17 cellular contexts compared by ENCODE assay signal in the genomic region with DNA sequence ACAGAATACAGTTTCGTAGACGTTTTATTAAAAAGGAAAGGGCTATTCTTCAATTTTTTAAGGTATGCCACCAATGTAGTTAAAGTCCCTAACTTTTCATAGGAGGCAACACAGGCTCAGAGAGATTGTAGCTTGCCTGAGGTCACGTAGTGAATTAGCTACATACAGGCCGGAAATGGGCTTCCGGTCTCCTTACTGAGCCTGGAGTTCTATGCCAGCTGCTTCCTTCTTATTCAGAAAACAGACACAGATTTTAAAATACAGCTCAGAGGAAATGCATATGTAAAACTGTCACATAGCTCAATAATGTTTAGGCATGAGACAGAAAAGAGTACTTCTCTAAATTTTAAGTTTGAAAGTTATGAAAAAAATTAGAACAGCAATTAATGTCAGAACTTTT.
DNase-seq lines count a peak whose midpoint lies in the region; ATAC-seq and TF ChIP-seq lines count a peak whose summit lies in the region.
"Had no signal": no experiment of that assay in that cellular context is flagged by ENCODE, and none has a peak within 500 bp of the region (broad histone marks: within the 10 kb centered on the region; RNA-seq: fewer than 3 reads in every experiment).

No MANE protein-coding gene starts in this region.

- no peak overlapping the region for H3K4me3 ChIP-seq in DND-41 (ENCODE audit: low read depth in 1 of 2, low read length in 2 of 2)
- H3K4me3 ChIP-seq in naive thymus-derived CD4-positive, alpha-beta T cell (ENCODE audit: low read length): no peak overlapping the region
- H3K4me3 ChIP-seq: GM12878, GM23338, K562 had no signal

- H3K27me3 ChIP-seq in DND-41 (ENCODE audit: insufficient read depth, low read length, poor library complexity): no peaks in the 10 kb centered on the region
- no peaks in the 10 kb centered on the region for H3K27me3 ChIP-seq in naive thymus-derived CD4-positive, alpha-beta T cell (ENCODE audit: control insufficient read depth in 2 of 2, insufficient read depth in 2 of 2, low read length in 2 of 2)
- H3K27me3 ChIP-seq: BE2C had no signal

- peaks cover 0 to 7% (median 2%) of the 10 kb centered on the region in 11 donors for H3K9me3 Mint-ChIP-seq in naive thymus-derived CD4-positive, alpha-beta T cell

- no peaks in the 10 kb centered on the region for H3K36me3 ChIP-seq in DND-41 (ENCODE audit: insufficient read depth, low read length)
- H3K36me3 ChIP-seq in naive thymus-derived CD4-positive, alpha-beta T cell (ENCODE audit: control insufficient read depth in 2 of 3, insufficient read depth in 3 of 3, low read length in 3 of 3): no peaks in the 10 kb centered on the region
- H3K36me3 ChIP-seq: BE2C had no signal

- H3K4me1 Mint-ChIP-seq in naive thymus-derived CD4-positive, alpha-beta T cell: no peaks in the 10 kb centered on the region
- H3K4me1 Mint-ChIP-seq: CD4-positive, CD25-positive, alpha-beta regulatory T cell; GM23338 had no signal

- no peak for TF ChIP-seq CTCF in DND-41 (IDR thresholded peaks at IDR 0.05; ENCODE audit: borderline replicate concordance, extremely low read depth, low read length, poor library complexity, severe bottlenecking)

- DNase-seq in DND-41 (no peak), KBM-7 (peak; percentile 72), RPMI8226 (peak; percentile 5), medulla oblongata (ENCODE audit: extremely low spot score) (no peak)
- DNase-seq in naive thymus-derived CD4-positive, alpha-beta T cell: no peak
- DNase-seq: ACHN; BE2C; C1 segment of cervical spinal cord; Caco-2; CD4-positive, CD25-positive, alpha-beta regulatory T cell; HCEC 1CT; IMR-90 had no signal

- peaks cover 0 to 29% (median 12%) of the 10 kb centered on the region in 5 donors for H3K27me3 Mint-ChIP-seq in naive thymus-derived CD4-positive, alpha-beta T cell

- no peak overlapping the region for H3K9ac ChIP-seq in DND-41 (ENCODE audit: low read depth, low read length)

- CTCF ChIA-PET in naive thymus-derived CD4-positive, alpha-beta T cell (lab: Charles Lee): interaction anchor here (0.7 kb wide), 1 partner anchor 123 kb away, joined by 3 read pairs; no protein-coding TSS in a partner anchor

- no peaks in the 10 kb centered on the region for H3K79me2 ChIP-seq in DND-41 (ENCODE audit: insufficient read depth, low read length)

- H3K27ac ChIP-seq in DND-41 (ENCODE audit: low read length): no peak overlapping the region
- no peak overlapping the region for H3K27ac ChIP-seq in naive thymus-derived CD4-positive, alpha-beta T cell (ENCODE audit: low read depth, low read length)
- H3K27ac ChIP-seq: HL-60 had no signal

- H3K4me2 ChIP-seq in DND-41 (ENCODE audit: insufficient read depth, low read length): no peak overlapping the region
- H3K4me2 ChIP-seq: GM23338 had no signal

- H3K36me3 Mint-ChIP-seq in naive thymus-derived CD4-positive, alpha-beta T cell: no peaks in the 10 kb centered on the region
- H3K36me3 Mint-ChIP-seq: CD4-positive, CD25-positive, alpha-beta regulatory T cell had no signal

- H2AFZ ChIP-seq in DND-41 (ENCODE audit: low read depth, low read length): no peak overlapping the region
- H2AFZ ChIP-seq: GM23338 had no signal

- H3K9me3 ChIP-seq in DND-41 (ENCODE audit: insufficient read depth, low read length, severe bottlenecking): no peaks in the 10 kb centered on the region
- H3K9me3 ChIP-seq in naive thymus-derived CD4-positive, alpha-beta T cell (ENCODE audit: control insufficient read depth in 2 of 3, low read length in 3 of 3): no peaks in the 10 kb centered on the region
- H3K9me3 ChIP-seq: BE2C, Caco-2 had no signal

- in situ Hi-C loops in KBM-7 (cut with MboI; ENCODE audit: low pct_unique_long_range_greater_than_20kb, low sequenced_read_pairs): loop anchor here (25.0 kb wide), 1 partner anchor 105 kb away; no protein-coding TSS in a partner anchor

- POLR2A ChIA-PET in naive thymus-derived CD4-positive, alpha-beta T cell (lab: Charles Lee): no interaction called here

- no peak overlapping the region for H3K27ac Mint-ChIP-seq in naive thymus-derived CD4-positive, alpha-beta T cell
- H3K27ac Mint-ChIP-seq: CD4-positive, CD25-positive, alpha-beta regulatory T cell; GM23338 had no signal

- ATAC-seq in DND-41 (ENCODE audit: insufficient read depth, low read depth) (peak; percentile 59; the same call in 2 of the 3 replicates), GM19452 (IDR thresholded peaks at IDR 0.05; ENCODE audit: unreplicated experiment) (no peak)
- ATAC-seq in naive thymus-derived CD4-positive, alpha-beta T cell: no peak
- ATAC-seq: GM12878, GM23338, K562 had no signal

- no peak overlapping the region for H3K4me3 Mint-ChIP-seq in naive thymus-derived CD4-positive, alpha-beta T cell
- H3K4me3 Mint-ChIP-seq: CD4-positive, CD25-positive, alpha-beta regulatory T cell; GM23338 had no signal

- intact Hi-C loops in naive thymus-derived CD4-positive, alpha-beta T cell (cut with micrococcal nuclease): no loop called here

- H4K20me1 ChIP-seq in DND-41 (ENCODE audit: insufficient read depth, low read length): no peaks in the 10 kb centered on the region

- no peaks in the 10 kb centered on the region for H3K4me1 ChIP-seq in DND-41 (ENCODE audit: insufficient read depth, low read length)
- no peaks in the 10 kb centered on the region for H3K4me1 ChIP-seq in naive thymus-derived CD4-positive, alpha-beta T cell (ENCODE audit: control insufficient read depth in 2 of 2, insufficient read depth in 2 of 2, low read length in 2 of 2)
- H3K4me1 ChIP-seq: BE2C, Caco-2 had no signal

Comparison
In these comparisons a context has a peak if more than half of its experiments do, and no peak if none do; other contexts are left out.
1. DNase-seq: peak in KBM-7 (single experiment) and RPMI8226 (single experiment); none in DND-41 (single experiment), naive thymus-derived CD4-positive, alpha-beta T cell (0 of 9) and medulla oblongata (single experiment).